In genomic region chr1:49677706-49678105, GRCh38 we compare ENCODE assay signal across 23 cellular contexts.
"Had no signal": no experiment of that assay in that cellular context is flagged by ENCODE, and none has a peak within 500 bp of the region (broad histone marks: within the 10 kb centered on the region; RNA-seq: fewer than 3 reads in every experiment).

No MANE protein-coding gene starts in this region.

- DNase-seq: colonic mucosa; cortex of kidney; dermis blood vessel endothelial cell; dorsolateral prefrontal cortex; effector CD4-positive, alpha-beta T cell; effector CD8-positive, alpha-beta T cell; effector memory CD4-positive, alpha-beta T cell; effector memory CD8-positive, alpha-beta T cell; endodermal cell; erythroblast; esophagus squamous epithelium; foreskin fibroblast; foreskin keratinocyte; foreskin melanocyte; gastrocnemius medialis; glutamatergic neuron; head of caudate nucleus; heart left ventricle; heart right ventricle had no signal

- H3K36me3 ChIP-seq: colonic mucosa, esophagus muscularis mucosa, esophagus squamous epithelium, gastrocnemius medialis, gastroesophageal sphincter, heart left ventricle, heart right ventricle had no signal

- H3K4me1 ChIP-seq: colonic mucosa, esophagus muscularis mucosa, esophagus squamous epithelium, foreskin keratinocyte, gastrocnemius medialis, gastroesophageal sphincter, heart left ventricle, heart right ventricle had no signal

- H3K27me3 ChIP-seq: colonic mucosa, dorsolateral prefrontal cortex, esophagus muscularis mucosa, esophagus squamous epithelium, foreskin keratinocyte, gastrocnemius medialis, gastroesophageal sphincter, heart left ventricle, heart right ventricle had no signal

- H3K27ac ChIP-seq: colonic mucosa, coronary artery, dorsolateral prefrontal cortex, epithelial cell of prostate, esophagus muscularis mucosa, esophagus squamous epithelium, foreskin keratinocyte, gastrocnemius medialis, gastroesophageal sphincter, heart left ventricle, heart right ventricle had no signal

- H3K4me3 ChIP-seq: colonic mucosa, coronary artery, dorsolateral prefrontal cortex, esophagus muscularis mucosa, esophagus squamous epithelium, gastrocnemius medialis, gastroesophageal sphincter, heart left ventricle, heart right ventricle had no signal

- H3K9me3 ChIP-seq: colonic mucosa, esophagus squamous epithelium, gastrocnemius medialis had no signal
